In genomic region chrX:134235236-134235635, GRCh38 we compare ENCODE assay signal across 21 cellular contexts. TPM values are rescaled to one million over a fixed set of nuclear protein-coding genes. Genes with fewer than 3 reads are reported as not detected.
DNase-seq lines count a peak whose midpoint lies in the region; ATAC-seq and TF ChIP-seq lines count a peak whose summit lies in the region.
"Had no signal": no experiment of that assay in that cellular context is flagged by ENCODE, and none has a peak within 500 bp of the region (broad histone marks: within the 10 kb centered on the region; RNA-seq: fewer than 3 reads in every experiment).

No MANE protein-coding gene starts in this region.

- intact Hi-C loops in PC-9 (cut with micrococcal nuclease; ENCODE audit: unreplicated experiment): no loop called here

- TF ChIP-seq CTCF in PC-9 (conservative IDR thresholded peaks at IDR 0.05) (no peak), type B pancreatic cell (conservative IDR thresholded peaks at IDR 0.05) (no peak)

- no peaks in the 10 kb centered on the region for H3K36me3 ChIP-seq in PC-9 (ENCODE audit: low read depth)
- H3K36me3 ChIP-seq: BE2C; BLaER1 treated with 17β-estradiol and CSF1 and Interleukin-3, amounts not matched to agents 10 nM and 100 nM; HAP-1 had no signal

- H3K27me3 Mint-ChIP-seq in activated naive CD4-positive, alpha-beta T cell treated with anti-CD3 and anti-CD28 coated beads, Interleukin-2, amount 50 U/mL, for 24 hours: peaks cover 5% of the 10 kb centered on the region
- no peaks in the 10 kb centered on the region for H3K27me3 Mint-ChIP-seq in type B pancreatic cell

- CTCF ChIA-PET in PC-9 (lab: Charles Lee): no interaction called here

- H3K27me3 ChIP-seq in PC-9 (ENCODE audit: insufficient read depth, low read depth): no peaks in the 10 kb centered on the region
- H3K27me3 ChIP-seq: BE2C had no signal

- no peaks in the 10 kb centered on the region for H3K79me2 ChIP-seq in PC-9 (ENCODE audit: low read depth)

- H4K20me1 ChIP-seq in PC-9 (ENCODE audit: insufficient read depth): no peaks in the 10 kb centered on the region

- H3F3A ChIP-seq in PC-9 (ENCODE audit: insufficient read depth, low read depth): peaks cover 17% of the 10 kb centered on the region; the same call in 1 of the 2 replicates

- peak overlapping the region; percentile 23 for H3K4me3 Mint-ChIP-seq in activated naive CD4-positive, alpha-beta T cell treated with anti-CD3 and anti-CD28 coated beads, Interleukin-2, amount 50 U/mL, for 24 hours
- H3K4me3 Mint-ChIP-seq in type B pancreatic cell: peak overlapping the region; percentile 44
- H3K4me3 Mint-ChIP-seq: HFFc6 had no signal

- no peak overlapping the region for H2AFZ ChIP-seq in PC-9

- DNase-seq in activated naive CD4-positive, alpha-beta T cell treated with anti-CD3 and anti-CD28 coated beads, Interleukin-2, amount 50 U/mL, for 16 hours: no peak
- DNase-seq in PC-9 (peak in 1 of 2 experiments; percentile 79), type B pancreatic cell (ENCODE audit: extremely low spot score, unreplicated experiment) (no peak)
- DNase-seq: 8988T; ACHN; AML-193; BE2C; CD4-positive, alpha-beta memory T cell; COR-L47; DMS153; DND-41; GDM1; GOT3; HFFc6 had no signal

- H3K9me3 ChIP-seq in PC-9 (ENCODE audit: insufficient read depth, low read depth): no peaks in the 10 kb centered on the region
- H3K9me3 ChIP-seq: A549, BE2C, HAP-1 had no signal

- H3K27ac Mint-ChIP-seq in activated naive CD4-positive, alpha-beta T cell treated with anti-CD3 and anti-CD28 coated beads, Interleukin-2, amount 50 U/mL, for 24 hours: no peak overlapping the region
- no peak overlapping the region for H3K27ac Mint-ChIP-seq in type B pancreatic cell
- H3K27ac Mint-ChIP-seq: CD4-positive, alpha-beta memory T cell; HFFc6 had no signal

- no TSS peak for BruUV-seq in PC-9 (replicated peaks; lab: Mats Ljungman, UMichigan)

- no peak overlapping the region for H3K4me3 ChIP-seq in PC-9
- H3K4me3 ChIP-seq: A549; BLaER1 treated with 17β-estradiol and CSF1 and Interleukin-3, amounts not matched to agents 10 nM and 100 nM; GM12878; HAP-1 had no signal

- peak overlapping the region; percentile 40 for H3K4me2 ChIP-seq in PC-9
- H3K4me2 ChIP-seq: A549; BLaER1 treated with 17β-estradiol and CSF1 and Interleukin-3, amounts not matched to agents 10 nM and 100 nM had no signal

- no peaks in the 10 kb centered on the region for H3K9me3 Mint-ChIP-seq in activated naive CD4-positive, alpha-beta T cell treated with anti-CD3 and anti-CD28 coated beads, Interleukin-2, amount 50 U/mL, for 24 hours
- H3K9me3 Mint-ChIP-seq in type B pancreatic cell: peaks cover 6% of the 10 kb centered on the region
- H3K9me3 Mint-ChIP-seq: CD4-positive, alpha-beta memory T cell; HFFc6 had no signal

- no peaks in the 10 kb centered on the region for H3K4me1 Mint-ChIP-seq in activated naive CD4-positive, alpha-beta T cell treated with anti-CD3 and anti-CD28 coated beads, Interleukin-2, amount 50 U/mL, for 24 hours
- H3K4me1 Mint-ChIP-seq in type B pancreatic cell (ENCODE audit: unreplicated experiment): peaks cover 17% of the 10 kb centered on the region

- peaks cover 43% of the 10 kb centered on the region for H3K4me1 ChIP-seq in PC-9 (replicated peaks; ENCODE audit: insufficient read depth)
- H3K4me1 ChIP-seq: A549; BE2C; BLaER1 treated with 17β-estradiol and CSF1 and Interleukin-3, amounts not matched to agents 10 nM and 100 nM had no signal

- no peak overlapping the region for H3K27ac ChIP-seq in PC-9
- H3K27ac ChIP-seq: A549; BLaER1 treated with 17β-estradiol and CSF1 and Interleukin-3, amounts not matched to agents 10 nM and 100 nM had no signal

- POLR2A ChIA-PET in PC-9 (lab: Charles Lee; ENCODE audit: unreplicated experiment): no interaction called here

- H3K36me3 Mint-ChIP-seq in activated naive CD4-positive, alpha-beta T cell treated with anti-CD3 and anti-CD28 coated beads, Interleukin-2, amount 50 U/mL, for 24 hours: no peaks in the 10 kb centered on the region
- H3K36me3 Mint-ChIP-seq in type B pancreatic cell: no peaks in the 10 kb centered on the region
- H3K36me3 Mint-ChIP-seq: CD4-positive, alpha-beta memory T cell had no signal

- ATAC-seq in GM21515 (IDR thresholded peaks at IDR 0.05; ENCODE audit: unreplicated experiment): no peak
- no peak for ATAC-seq in GM18519 (IDR thresholded peaks at IDR 0.05; ENCODE audit: low FRiP score, unreplicated experiment)
- ATAC-seq: A549, GM12878 had no signal

- H3K9me2 ChIP-seq in PC-9 (ENCODE audit: insufficient read depth): no peaks in the 10 kb centered on the region

RNA-seq across cellular contexts. Expression of gene CCDC160, which starts 1.7 kb away (rescaled TPM):
- total RNA-seq in PC-9 (2021) (0.23 and 0.48 TPM in 2 replicates), type B pancreatic cell (ENCODE audit: low replicate concordance) (0.55 and 1.8 TPM in 2 replicates)
- total RNA-seq: CD4-positive, alpha-beta memory T cell; GM12878; HFFc6 had no signal
